29 cellular contexts compared by ENCODE assay signal in genomic region chr2:224106794-224107193, GRCh38.
"Had no signal": no experiment of that assay in that cellular context is flagged by ENCODE, and none has a peak within 500 bp of the region (broad histone marks: within the 10 kb centered on the region; RNA-seq: fewer than 3 reads in every experiment).

No MANE protein-coding gene starts in this region.

- FAIRE-seq: urothelium cell line had no signal

- H3K9me3 ChIP-seq: ovary, psoas muscle, suprapubic skin, testis, tibial artery, transverse colon, upper lobe of left lung, vagina had no signal

- H3K4me1 ChIP-seq: neural progenitor cell, parathyroid adenoma, spleen, suprapubic skin, testis, tibial artery, transverse colon, upper lobe of left lung had no signal

- ATAC-seq: naive thymus-derived CD4-positive, alpha-beta T cell; natural killer cell; psoas muscle; right cardiac atrium; sciatic nerve; stimulated activated memory B cell treated with anti-CD40 and anti-IgM and Interleukin-4, amounts not matched to agents 10 μg/mL and 1 μg/mL and 100 μg/mL, for 72 hours; stimulated activated naive CD8-positive, alpha-beta T cell treated with anti-CD3 and anti-CD28 coated beads, Interleukin-15, amount 100 ng/mL, for 72 hours; stimulated activated naive CD8-positive, alpha-beta T cell treated with anti-CD3 and anti-CD28 coated beads, Interleukin-15, Interleukin-2, amounts not matched to agents 100 U/mL and 50 U/mL, for 24 hours had no signal

- H3K36me3 ChIP-seq: neural progenitor cell, ovary, spleen, suprapubic skin, tibial artery, transverse colon, upper lobe of left lung, vagina had no signal

- H2AFZ ChIP-seq: neural progenitor cell, parathyroid adenoma had no signal

- H3K79me2 ChIP-seq: parathyroid adenoma had no signal

- H3K27me3 ChIP-seq: neural progenitor cell, ovary, suprapubic skin, testis, transverse colon, upper lobe of left lung, vagina had no signal

- H3K4me3 ChIP-seq: neural progenitor cell, ovary, psoas muscle, skin epidermis, smooth muscle cell, spleen, suprapubic skin, testis, tibial artery, transverse colon, upper lobe of left lung, vagina had no signal

- H3K27ac ChIP-seq: neural progenitor cell, ovary, parathyroid adenoma, psoas muscle, skin epidermis, spleen, suprapubic skin, testis, tibial artery, transverse colon, upper lobe of left lung, vagina had no signal

- DNase-seq: naive thymus-derived CD4-positive, alpha-beta T cell; natural killer cell; occipital lobe; ovary; posterior cingulate gyrus; psoas muscle; right cardiac atrium; spleen; stimulated activated CD4-positive, alpha-beta T cell treated with anti-CD3 and anti-CD28 coated beads, Interleukin-12 subunit alpha, Interleukin-12 subunit beta, amount 100 ng/mL, for 4 hours; stimulated activated CD4-positive, alpha-beta T cell treated with anti-CD3 and anti-CD28 coated beads, Interleukin-1b, Interleukin-23, amount 100 ng/mL, for 48 hours; stimulated activated CD4-positive, alpha-beta T cell treated with anti-CD3 and anti-CD28 coated beads, Interleukin-4, amount 100 ng/mL, for 1 hour; stimulated activated CD4-positive, alpha-beta T cell treated with anti-CD3 and anti-CD28 coated beads, Interleukin-4, amount 100 ng/mL, for 4 hours; stimulated activated CD8-positive, alpha-beta memory T cell treated with anti-CD3 and anti-CD28 coated beads, Interleukin-4, amount 100 ng/mL, for 48 hours; stimulated activated naive CD4-positive, alpha-beta T cell; stimulated activated naive CD8-positive, alpha-beta T cell treated with anti-CD3 and anti-CD28 coated beads, Interleukin-15, amount 100 ng/mL, for 72 hours; stimulated activated naive CD8-positive, alpha-beta T cell treated with anti-CD3 and anti-CD28 coated beads, Interleukin-15, Interleukin-2, amounts not matched to agents 100 U/mL and 50 U/mL, for 24 hours; testis; tibial artery; transverse colon; upper lobe of left lung had no signal

- H3K9ac ChIP-seq: neural progenitor cell, parathyroid adenoma had no signal

- H3K4me2 ChIP-seq: neural progenitor cell, smooth muscle cell had no signal
